In genomic region chr1:225425211-225425786, GRCh38 we compare ENCODE assay signal across 8 cellular contexts. TPM values are rescaled to one million over a fixed set of nuclear protein-coding genes. Genes with fewer than 3 reads are reported as not detected.
DNase-seq lines count a peak whose midpoint lies in the region; ATAC-seq lines count a peak whose summit lies in the region.

No MANE protein-coding gene starts in this region.

- H3K27me3 Mint-ChIP-seq in CD8-positive, alpha-beta memory T cell = no peaks in the 10 kb centered on the region
- no peaks in the 10 kb centered on the region for H3K27me3 Mint-ChIP-seq in activated naive CD8-positive, alpha-beta T cell treated with anti-CD3 and anti-CD28 coated beads, Interleukin-2, amount 10 ng/mL, durations not matched to agents 7 days and 5 days

- peaks cover 47% of the 10 kb centered on the region for H3K4me1 ChIP-seq in CD8-positive, alpha-beta memory T cell (ENCODE audit: insufficient read depth, low read length)
- peaks cover 41% of the 10 kb centered on the region for H3K4me1 ChIP-seq in Karpas-422 (ENCODE audit: low read length)

- H3K79me2 ChIP-seq in Karpas-422 (ENCODE audit: low read length) = peaks cover 70% of the 10 kb centered on the region

- H3K27me3 ChIP-seq in CD8-positive, alpha-beta memory T cell (ENCODE audit: insufficient read depth, low read length, poor library complexity, severe bottlenecking) = no peaks in the 10 kb centered on the region
- H3K27me3 ChIP-seq in Karpas-422 (ENCODE audit: low read length) = no peaks in the 10 kb centered on the region

- no peak overlapping the region for H2AFZ ChIP-seq in Karpas-422 (ENCODE audit: low read length)

- POLR2A ChIA-PET in CD8-positive, alpha-beta memory T cell (lab: Charles Lee) = interaction anchor here (0.6 to 4.9 kb wide), 2 partner anchors 12 to 20 kb away, joined by 6 to 98 read pairs; no protein-coding TSS in a partner anchor
- POLR2A ChIA-PET in activated naive CD8-positive, alpha-beta T cell treated with anti-CD3 and anti-CD28 coated beads, Interleukin-2, amount 10 ng/mL, durations not matched to agents 7 days and 5 days (lab: Charles Lee) = interaction anchor here (1.0 to 11.8 kb wide), 8 partner anchors 12 to 637 kb away, joined by 3 to 203 read pairs (median 5); partner anchors contain the start of genes H3-3A, PYCR2 and SDE2

- H3K27ac ChIP-seq in CD8-positive, alpha-beta memory T cell (ENCODE audit: low read depth, low read length) = peak overlapping the region; percentile 86
- H3K27ac ChIP-seq in Karpas-422 (ENCODE audit: low read length) = peak overlapping the region; percentile 49

- peaks cover 64 to 72% (median 72%) of the 10 kb centered on the region in 3 donors for H3K4me1 Mint-ChIP-seq in CD8-positive, alpha-beta memory T cell
- H3K4me1 Mint-ChIP-seq in activated naive CD8-positive, alpha-beta T cell treated with anti-CD3 and anti-CD28 coated beads, Interleukin-2, amount 10 ng/mL, durations not matched to agents 7 days and 5 days = peaks cover 54% of the 10 kb centered on the region

- H3K9me3 ChIP-seq in CD8-positive, alpha-beta memory T cell (ENCODE audit: low read length) = no peaks in the 10 kb centered on the region
- H3K9me3 ChIP-seq in Karpas-422 (ENCODE audit: low read length) = no peaks in the 10 kb centered on the region

- no peak for DNase-seq in CD8-positive, alpha-beta memory T cell
- DNase-seq in Karpas-422 (peak; percentile 64), myocyte (ENCODE audit: low read depth) (peak; percentile 10), NCI-H510A (lab: John Stamatoyannopoulos, UW) (no peak), COLO668 (lab: John Stamatoyannopoulos, UW; ENCODE audit: unreplicated experiment) (no peak), foreskin melanocyte (no peak)
- no peak for DNase-seq in activated naive CD8-positive, alpha-beta T cell treated with anti-CD3 and anti-CD28 coated beads, Interleukin-2, amount 10 ng/mL, durations not matched to agents 7 days and 5 days

- H4K20me1 ChIP-seq in Karpas-422 (ENCODE audit: insufficient read depth, low read depth, low read length) = peaks cover 13% of the 10 kb centered on the region; the same call in 1 of the 2 replicates

- CTCF ChIA-PET in CD8-positive, alpha-beta memory T cell (lab: Charles Lee) = interaction anchor here (1.0 to 1.6 kb wide), 2 partner anchors 42 to 53 kb away, joined by 3 to 4 read pairs; no protein-coding TSS in a partner anchor

- peak overlapping the region; percentile 87 for H3K4me2 ChIP-seq in Karpas-422 (ENCODE audit: low read depth, low read length, poor library complexity, severe bottlenecking)

- no peaks in the 10 kb centered on the region for H3K9me2 ChIP-seq in Karpas-422 (replicated peaks; ENCODE audit: insufficient read depth, low read length)

- no peak for ATAC-seq in activated naive CD8-positive, alpha-beta T cell treated with anti-CD3 and anti-CD28 coated beads, Interleukin-2, amount 10 ng/mL, durations not matched to agents 7 days and 5 days (ENCODE audit: low read depth)
- no peak for ATAC-seq in GM21825 (IDR thresholded peaks at IDR 0.05; ENCODE audit: unreplicated experiment)

- peaks cover 0 to 43% (median 3%) of the 10 kb centered on the region in 3 donors for H3K36me3 Mint-ChIP-seq in CD8-positive, alpha-beta memory T cell
- peaks cover 14% of the 10 kb centered on the region for H3K36me3 Mint-ChIP-seq in activated naive CD8-positive, alpha-beta T cell treated with anti-CD3 and anti-CD28 coated beads, Interleukin-2, amount 10 ng/mL, durations not matched to agents 7 days and 5 days

- no peaks in the 10 kb centered on the region for H3K36me3 ChIP-seq in CD8-positive, alpha-beta memory T cell (ENCODE audit: insufficient read depth, low read length)
- peaks cover 12% of the 10 kb centered on the region; the same call in 1 of the 2 replicates for H3K36me3 ChIP-seq in Karpas-422 (ENCODE audit: insufficient read depth, low read length)

- H3K4me3 Mint-ChIP-seq in CD8-positive, alpha-beta memory T cell = peak overlapping the region; percentile 86 to 98 (median 90)
- H3K4me3 Mint-ChIP-seq in activated naive CD8-positive, alpha-beta T cell treated with anti-CD3 and anti-CD28 coated beads, Interleukin-2, amount 10 ng/mL, durations not matched to agents 7 days and 5 days = peak overlapping the region; percentile 92

- no peaks in the 10 kb centered on the region for H3K9me3 Mint-ChIP-seq in CD8-positive, alpha-beta memory T cell
- H3K9me3 Mint-ChIP-seq in activated naive CD8-positive, alpha-beta T cell treated with anti-CD3 and anti-CD28 coated beads, Interleukin-2, amount 10 ng/mL, durations not matched to agents 7 days and 5 days = no peaks in the 10 kb centered on the region

- peak overlapping the region; percentile 88 for H3K4me3 ChIP-seq in CD8-positive, alpha-beta memory T cell (ENCODE audit: low read length)
- peak overlapping the region; percentile 95 for H3K4me3 ChIP-seq in Karpas-422 (ENCODE audit: low read length)

- peak overlapping the region; percentile 92 for H3K9ac ChIP-seq in Karpas-422 (ENCODE audit: low read length)

- peak overlapping the region; percentile 30 to 96 (median 74) for H3K27ac Mint-ChIP-seq in CD8-positive, alpha-beta memory T cell
- peak overlapping the region; percentile 71 for H3K27ac Mint-ChIP-seq in activated naive CD8-positive, alpha-beta T cell treated with anti-CD3 and anti-CD28 coated beads, Interleukin-2, amount 10 ng/mL, durations not matched to agents 7 days and 5 days

RNA-seq across cellular contexts. Expression of gene LBR, which starts 2.5 kb away (rescaled TPM):
- 100 to 1,000 TPM; 125 to 132 TPM for total RNA-seq in CD8-positive, alpha-beta memory T cell
- polyA plus RNA-seq in CD8-positive, alpha-beta memory T cell = 110 TPM
- total RNA-seq in Karpas-422 (2014; rRNA removed; shearing (Covaris generic); ENCODE audit: low replicate concordance) = 66.0 and 157 TPM in 2 replicates
- total RNA-seq in activated naive CD8-positive, alpha-beta T cell treated with anti-CD3 and anti-CD28 coated beads, Interleukin-2, amount 10 ng/mL, durations not matched to agents 7 days and 5 days = 100 to 1,000 TPM; 168 to 171 TPM
- 13.7 and 14.3 TPM in 2 replicates for total RNA-seq in myocyte
- polyA plus RNA-seq in myocyte (2012) = 5.1 TPM

Comparison
In these comparisons a context has a peak if more than half of its experiments do, and no peak if none do; other contexts are left out.
1. DNase-seq: peak in Karpas-422 (single experiment) and myocyte (single experiment); none in CD8-positive, alpha-beta memory T cell (0 of 5), activated naive CD8-positive, alpha-beta T cell treated with anti-CD3 and anti-CD28 coated beads, Interleukin-2, amount 10 ng/mL, durations not matched to agents 7 days and 5 days (single experiment), NCI-H510A (single experiment), COLO668 (single experiment) and foreskin melanocyte (single experiment).